In genomic region chr12:128572311-128572810, GRCh38 we compare ENCODE assay signal across 17 cellular contexts.
"Had no signal": no experiment of that assay in that cellular context is flagged by ENCODE, and none has a peak within 500 bp of the region (broad histone marks: within the 10 kb centered on the region; RNA-seq: fewer than 3 reads in every experiment).

No MANE protein-coding gene starts in this region.

- H3K4me1 ChIP-seq: ascending aorta, neural progenitor cell, right lobe of liver, suprapubic skin, upper lobe of right lung had no signal

- ATAC-seq: effector memory CD8-positive, alpha-beta T cell; stimulated activated naive CD8-positive, alpha-beta T cell treated with anti-CD3 and anti-CD28 coated beads, Interleukin-15, Interleukin-2, amounts not matched to agents 100 U/mL and 50 U/mL, for 24 hours; T-helper 17 cell had no signal

- H3K27ac ChIP-seq: ascending aorta, epithelial cell of prostate, neural progenitor cell, ovary, right lobe of liver, suprapubic skin, upper lobe of right lung had no signal

- DNase-seq: activated CD4-positive, alpha-beta T cell treated with anti-CD3 and anti-CD28 coated beads, Interleukin-2, amount 10 ng/mL, durations not matched to agents 24 days and 14 days; activated naive CD4-positive, alpha-beta T cell treated with anti-CD3 and anti-CD28 coated beads for 36 hours; dermis blood vessel endothelial cell; effector memory CD8-positive, alpha-beta T cell; islet precursor cell; midbrain; ovary; right lobe of liver; stimulated activated CD4-positive, alpha-beta T cell treated with anti-CD3 and anti-CD28 coated beads, Interleukin-4, amount 100 ng/mL, for 4 hours; stimulated activated CD8-positive, alpha-beta memory T cell treated with anti-CD3 and anti-CD28 coated beads, Interleukin-4, amount 100 ng/mL, for 48 hours; stimulated activated naive CD8-positive, alpha-beta T cell treated with anti-CD3 and anti-CD28 coated beads, Interleukin-15, Interleukin-2, amounts not matched to agents 100 U/mL and 50 U/mL, for 24 hours; T-helper 17 cell; upper lobe of right lung had no signal

- H3K27me3 ChIP-seq: ascending aorta, neural progenitor cell, ovary, right lobe of liver, suprapubic skin, upper lobe of right lung had no signal
